Comparison of ENCODE assay signal across 19 cellular contexts in genomic region chr6:2733736-2734480, GRCh38. TPM values are rescaled to one million over a fixed set of nuclear protein-coding genes. Genes with fewer than 3 reads are reported as not detected.
DNase-seq lines count a peak whose midpoint lies in the region; ATAC-seq and TF ChIP-seq lines count a peak whose summit lies in the region.
"Had no signal": no experiment of that assay in that cellular context is flagged by ENCODE, and none has a peak within 500 bp of the region (broad histone marks: within the 10 kb centered on the region; RNA-seq: fewer than 3 reads in every experiment).

No MANE protein-coding gene starts in this region.

- H3K9me3 Mint-ChIP-seq in endodermal cell (no peaks in the 10 kb centered on the region), naive B cell (peaks cover 0 to 25% (median 8%) of the 10 kb centered on the region in 7 donors), immature natural killer cell (no peaks in the 10 kb centered on the region)
- H3K9me3 Mint-ChIP-seq: CD4-positive, alpha-beta T cell; type B pancreatic cell had no signal

- no peaks in the 10 kb centered on the region for H3K36me3 ChIP-seq in BLaER1 treated with 17β-estradiol and CSF1 and Interleukin-3, amounts not matched to agents 10 nM and 100 nM
- H3K36me3 ChIP-seq in endodermal cell (ENCODE audit: control insufficient read depth, insufficient read depth, low read length) = no peaks in the 10 kb centered on the region
- H3K36me3 ChIP-seq: HAP-1, WERI-Rb-1 had no signal

- 89 to 90% methylated on average over 14 to 21 of the region's 22 CpGs for WGBS in endodermal cell (ENCODE audit: insufficient coverage in 1 of 2, insufficient read length in 1 of 2), 2 experiments

- H3K27me3 Mint-ChIP-seq in endodermal cell (ENCODE audit: insufficient read depth) (peaks cover 2% of the 10 kb centered on the region), naive B cell (peaks cover 0 to 6% (median 2%) of the 10 kb centered on the region in 3 donors), immature natural killer cell (ENCODE audit: low read depth in 3 of 3) (peaks cover 0 to 1% (median 0%) of the 10 kb centered on the region in 3 donors)

- DNase-seq in NCI-H1694 (lab: John Stamatoyannopoulos, UW) (peak; percentile 10), endodermal cell (peak; percentile 79), naive B cell (no peak), immature natural killer cell (no peak), GF-D8 (lab: John Stamatoyannopoulos, UW) (no peak), foreskin melanocyte (no peak)
- DNase-seq: effector CD4-positive, alpha-beta T cell; NCI-H82; SW 1271; WERI-Rb-1 had no signal

- no peaks in the 10 kb centered on the region for H3K27me3 ChIP-seq in BLaER1 treated with 17β-estradiol and CSF1 and Interleukin-3, amounts not matched to agents 10 nM and 100 nM
- no peaks in the 10 kb centered on the region for H3K27me3 ChIP-seq in endodermal cell (ENCODE audit: control insufficient read depth, insufficient read depth, low read length, poor library complexity, severe bottlenecking)

- no peaks in the 10 kb centered on the region for H4K20me1 ChIP-seq in BLaER1 treated with 17β-estradiol and CSF1 and Interleukin-3, amounts not matched to agents 10 nM and 100 nM

- H3K4me3 Mint-ChIP-seq in endodermal cell (no peak overlapping the region), naive B cell (peak overlapping the region in 1 of 8 donors; percentile 32), immature natural killer cell (no peak overlapping the region)
- H3K4me3 Mint-ChIP-seq: activated CD8-positive, alpha-beta T cell treated with anti-CD3 and anti-CD28 coated beads, Interleukin-2, amount 10 ng/mL, durations not matched to agents 7 days and 5 days; CD4-positive, alpha-beta T cell; type B pancreatic cell had no signal

- H3K9ac ChIP-seq in BLaER1 treated with 17β-estradiol and CSF1 and Interleukin-3, amounts not matched to agents 10 nM and 100 nM = peak overlapping the region in 7 of 11 experiments; percentile 2 to 66 (median 48); a peak in 6 of 22 replicates
- H3K9ac ChIP-seq in endodermal cell (ENCODE audit: extremely low read depth, low read length, poor library complexity, severe bottlenecking) = no peak overlapping the region
- H3K9ac ChIP-seq: parathyroid adenoma had no signal

- H3K4me2 ChIP-seq in BLaER1 treated with 17β-estradiol and CSF1 and Interleukin-3, amounts not matched to agents 10 nM and 100 nM = peak overlapping the region; percentile 23 to 71 (median 52); a peak in 21 of 22 replicates

- H3K4me1 Mint-ChIP-seq in endodermal cell (peaks cover 44% of the 10 kb centered on the region), naive B cell (peaks cover 5 to 14% (median 10%) of the 10 kb centered on the region in 3 donors), immature natural killer cell (peaks cover 3 to 6% of the 10 kb centered on the region in 2 donors)

- no peak for TF ChIP-seq CTCF in endodermal cell (conservative IDR thresholded peaks at IDR 0.05)

- no peaks in the 10 kb centered on the region for H3K36me3 Mint-ChIP-seq in endodermal cell (ENCODE audit: low read depth)
- H3K36me3 Mint-ChIP-seq in naive B cell = peaks cover 0 to under 1% of the 10 kb centered on the region in 2 donors
- no peaks in the 10 kb centered on the region for H3K36me3 Mint-ChIP-seq in immature natural killer cell
- H3K36me3 Mint-ChIP-seq: type B pancreatic cell had no signal

- H3K4me1 ChIP-seq in BLaER1 treated with 17β-estradiol and CSF1 and Interleukin-3, amounts not matched to agents 10 nM and 100 nM = peaks cover 47 to 89% (median 69%) of the 10 kb centered on the region in 10 experiments
- H3K4me1 ChIP-seq in endodermal cell (ENCODE audit: control insufficient read depth, insufficient read depth, low read length) = peaks cover 19% of the 10 kb centered on the region

- no peak for ATAC-seq in naive B cell (ENCODE audit: low read depth in 2 of 2)
- no peak for ATAC-seq in HG02970 (IDR thresholded peaks at IDR 0.05; ENCODE audit: low FRiP score, unreplicated experiment)
- ATAC-seq: left colon, Panc1 had no signal

- H3K9me3 ChIP-seq in BLaER1 treated with 17β-estradiol and CSF1 and Interleukin-3, amounts not matched to agents 10 nM and 100 nM (replicated peaks in 1 of 11) = peaks cover 11 to 25% (median 15%) of the 10 kb centered on the region in 11 experiments; a peak in 21 of 22 replicates
- no peaks in the 10 kb centered on the region for H3K9me3 ChIP-seq in endodermal cell (ENCODE audit: control insufficient read depth, low read length)
- H3K9me3 ChIP-seq: HAP-1 had no signal

- H3K27ac ChIP-seq in BLaER1 treated with 17β-estradiol and CSF1 and Interleukin-3, amounts not matched to agents 10 nM and 100 nM = peak overlapping the region in 10 of 11 experiments; percentile 56 to 93 (median 70); a peak in 20 of 22 replicates
- H3K27ac ChIP-seq in endodermal cell (ENCODE audit: low read depth, low read length) = no peak overlapping the region
- H3K27ac ChIP-seq: parathyroid adenoma, WERI-Rb-1 had no signal

- H3K4me3 ChIP-seq in BLaER1 treated with 17β-estradiol and CSF1 and Interleukin-3, amounts not matched to agents 10 nM and 100 nM = no peak overlapping the region
- no peak overlapping the region for H3K4me3 ChIP-seq in endodermal cell (ENCODE audit: low read length)
- H3K4me3 ChIP-seq: HAP-1 had no signal

- H3K27ac Mint-ChIP-seq in endodermal cell (no peak overlapping the region), naive B cell (peak overlapping the region; percentile 90 to 99 (median 97)), immature natural killer cell (peak overlapping the region in 1 of 6 donors; percentile 57)
- H3K27ac Mint-ChIP-seq: activated CD8-positive, alpha-beta T cell treated with anti-CD3 and anti-CD28 coated beads, Interleukin-2, amount 10 ng/mL, durations not matched to agents 7 days and 5 days; CD4-positive, alpha-beta T cell; type B pancreatic cell had no signal

RNA-seq across cellular contexts. Expression of gene MYLK4, which starts 16.8 kb away (rescaled TPM):
- under 1 TPM; 0.18 to 0.20 TPM for total RNA-seq in endodermal cell
- 0.21 TPM for polyA plus RNA-seq in endodermal cell (2013, experiment 1 of 2)
- 0.08 TPM for polyA plus RNA-seq in endodermal cell (2013, experiment 2 of 2)
- under 1 TPM in 4 of 6 donors, not detected in 2; 0.04 to 0.13 (median 0.10) TPM for polyA plus RNA-seq in naive B cell (ENCODE audit: low read depth in 6 of 6)
- polyA plus RNA-seq in immature natural killer cell = under 1 TPM in 2 of 3 donors, not detected in 1; 0.09 to 0.17 TPM

RNA-seq across cellular contexts. Expression of gene WRNIP1, which starts 31.3 kb away (rescaled TPM):
- total RNA-seq in endodermal cell = 10 to 100 TPM; 30.8 to 33.2 TPM
- polyA plus RNA-seq in endodermal cell (2013, experiment 1 of 2) = 29.7 TPM
- 28.8 TPM for polyA plus RNA-seq in endodermal cell (2013, experiment 2 of 2)
- polyA plus RNA-seq in naive B cell (ENCODE audit: low read depth in 6 of 6) = 10 to 100 TPM; 33.9 to 53.6 (median 38.5) TPM
- polyA plus RNA-seq in immature natural killer cell = 10 to 100 TPM; 25.5 to 43.3 (median 26.4) TPM

Comparison
In these comparisons a context has a peak if more than half of its experiments do, and no peak if none do; other contexts are left out.
1. DNase-seq: peak in NCI-H1694 (single experiment) and endodermal cell (single experiment); none in naive B cell (single experiment), immature natural killer cell (0 of 3), GF-D8 (single experiment) and foreskin melanocyte (single experiment).